In genomic region chr4:73740353-73740778, GRCh38 we compare ENCODE assay signal across 8 cellular contexts. TPM values are rescaled to one million over a fixed set of nuclear protein-coding genes. Genes with fewer than 3 reads are reported as not detected.
DNase-seq lines count a peak whose midpoint lies in the region; ATAC-seq and TF ChIP-seq lines count a peak whose summit lies in the region.

Gene CXCL8 (plus strand): TSS chr4:73740569. CDS start chr4:73740659, 90 bp downstream.

- H3K27me3 Mint-ChIP-seq in CD14-positive monocyte (ENCODE audit: low read depth in 3 of 3), result peaks cover 0 to 2% (median 0%) of the 10 kb centered on the region in 3 donors

- POLR2A ChIA-PET in OCI-LY7 (lab: Charles Lee), result interaction anchor here (0.6 to 1.0 kb wide), 3 partner anchors 9 to 206 kb away, joined by 3 to 8 read pairs (median 3); no protein-coding TSS in a partner anchor

- H3K36me3 ChIP-seq in OCI-LY7 (ENCODE audit: insufficient read depth, low read length) (no peaks in the 10 kb centered on the region), colonic mucosa (no peaks in the 10 kb centered on the region), mucosa of descending colon (ENCODE audit: low read depth) (no peaks in the 10 kb centered on the region)

- intact Hi-C loops in CD14-positive monocyte (cut with micrococcal nuclease), result loop anchor here in 1 of 2 donors (5.0 kb wide), 1 partner anchor 33 kb away; no protein-coding TSS in a partner anchor
- intact Hi-C loops in OCI-LY7 (cut with micrococcal nuclease; ENCODE audit: unreplicated experiment), result no loop called here
- intact Hi-C loops in colonic mucosa (cut with DNase I), result no loop called here
- intact Hi-C loops in mucosa of descending colon (cut with DNase I, micrococcal nuclease), result no loop called here

- peak within 1 kb of the TSS; percentile 47 to 87 (median 76) for H3K27ac Mint-ChIP-seq in CD14-positive monocyte

- TF ChIP-seq CTCF in CD14-positive monocyte (IDR thresholded peaks at IDR 0.05) (no peak), OCI-LY7 (conservative IDR thresholded peaks at IDR 0.05; ENCODE audit: low read length) (no peak), colonic mucosa (IDR thresholded peaks at IDR 0.05) (no peak), mucosa of descending colon (IDR thresholded peaks at IDR 0.05) (no peak), coronary artery (IDR thresholded peaks at IDR 0.05) (no peak)

- H3K4me1 Mint-ChIP-seq in CD14-positive monocyte, result peaks cover 25% of the 10 kb centered on the region

- peak within 1 kb of the TSS; percentile 33; the same call in 1 of the 2 replicates for H2AFZ ChIP-seq in OCI-LY7 (ENCODE audit: low read length)

- peak; percentile 83 for DNase-seq in CD14-positive monocyte (ENCODE audit: low spot score)
- peak; percentile 2 for DNase-seq in OCI-LY7 (ENCODE audit: low spot score)
- peak; percentile 87 for DNase-seq in colonic mucosa
- DNase-seq in mucosa of descending colon, result peak; percentile 70 to 84 (median 71)
- no peak for DNase-seq in activated CD4-positive, CD25-positive, alpha-beta regulatory T cell (lab: John Stamatoyannopoulos, UW)
- no peak for DNase-seq in coronary artery (ENCODE audit: low spot score)
- DNase-seq in activated naive CD4-positive, alpha-beta T cell treated with anti-CD3 and anti-CD28 coated beads, Interleukin-2, amount 50 U/mL, for 16 hours, result no peak

- H3K79me2 ChIP-seq in OCI-LY7 (ENCODE audit: insufficient read depth, low read depth, low read length), result no peaks in the 10 kb centered on the region

- H3K4me3 ChIP-seq in OCI-LY7 (ENCODE audit: low read depth, low read length, poor library complexity, severe bottlenecking) (no peak within 1 kb of the TSS), colonic mucosa (no peak within 1 kb of the TSS), mucosa of descending colon (no peak within 1 kb of the TSS), coronary artery (no peak within 1 kb of the TSS)

- ATAC-seq in HG02642 (IDR thresholded peaks at IDR 0.05; ENCODE audit: poor library complexity, unreplicated experiment) (peak; percentile 49), mucosa of descending colon (peak; percentile 91)

- CTCF ChIA-PET in OCI-LY7 (lab: Charles Lee; ENCODE audit: unreplicated experiment), result no interaction called here

- H3K9me2 ChIP-seq in OCI-LY7 (ENCODE audit: insufficient read depth, low read length), result no peaks in the 10 kb centered on the region

- H3K9ac ChIP-seq in colonic mucosa (ENCODE audit: low read depth in 2 of 2, low read length in 2 of 2), result no peak within 1 kb of the TSS

- H3K4me1 ChIP-seq in OCI-LY7 (ENCODE audit: insufficient read depth, low read length, poor library complexity, severe bottlenecking), result no peaks in the 10 kb centered on the region
- no peaks in the 10 kb centered on the region for H3K4me1 ChIP-seq in colonic mucosa
- H3K4me1 ChIP-seq in mucosa of descending colon (ENCODE audit: low read depth), result no peaks in the 10 kb centered on the region

- no peaks in the 10 kb centered on the region for H3K9me3 ChIP-seq in OCI-LY7 (ENCODE audit: low read length)
- no peaks in the 10 kb centered on the region for H3K9me3 ChIP-seq in colonic mucosa
- H3K9me3 ChIP-seq in mucosa of descending colon, result no peaks in the 10 kb centered on the region

- BruUV-seq in OCI-LY7 (replicated peaks; lab: Mats Ljungman, UMichigan), result no TSS peak

- H3K9me3 Mint-ChIP-seq in CD14-positive monocyte, result peaks cover 0 to 4% (median 2%) of the 10 kb centered on the region in 7 donors

- H3K36me3 Mint-ChIP-seq in CD14-positive monocyte, result peaks cover 0 to 8% of the 10 kb centered on the region in 2 donors

- peak within 1 kb of the TSS; percentile 73 to 74 for H3K4me3 Mint-ChIP-seq in CD14-positive monocyte

- H3K27ac ChIP-seq in OCI-LY7 (ENCODE audit: low read depth, low read length, poor library complexity, severe bottlenecking), result no peak within 1 kb of the TSS
- no peak within 1 kb of the TSS for H3K27ac ChIP-seq in colonic mucosa
- no peak within 1 kb of the TSS for H3K27ac ChIP-seq in coronary artery

- no peaks in the 10 kb centered on the region for H4K20me1 ChIP-seq in OCI-LY7 (ENCODE audit: insufficient read depth, low read length)

- no peaks in the 10 kb centered on the region for H3K27me3 ChIP-seq in colonic mucosa

- H3K4me2 ChIP-seq in OCI-LY7 (ENCODE audit: low read length), result no peak within 1 kb of the TSS

RNA-seq across cellular contexts. Expression of gene CXCL8, which starts in this region (rescaled TPM):
- polyA plus RNA-seq in CD14-positive monocyte, result 100 to 1,000 TPM; 275 to 328 TPM
- not detected in 2 replicates for total RNA-seq in OCI-LY7 (2014; rRNA removed; shearing (Covaris generic))
- total RNA-seq in OCI-LY7 (2022) (not detected in 2 replicates), colonic mucosa (1 to 10 TPM in 1 of 2 donors, under 1 TPM in 1; 0.89 to 4.7 TPM), mucosa of descending colon (10 to 100 TPM in 1 of 3 donors, under 1 TPM in 2; 0.73 to 44.6 (median 0.78) TPM)

Comparison
In these comparisons a context has a peak if more than half of its experiments do, and no peak if none do; other contexts are left out.
1. Peak in DNase-seq in OCI-LY7; RNA of the gene not detected or under 1 TPM.
2. DNase-seq: peak in CD14-positive monocyte (single experiment), colonic mucosa (single experiment) and mucosa of descending colon (3 of 3); none in activated CD4-positive, CD25-positive, alpha-beta regulatory T cell (0 of 4), coronary artery (single experiment) and activated naive CD4-positive, alpha-beta T cell treated with anti-CD3 and anti-CD28 coated beads, Interleukin-2, amount 50 U/mL, for 16 hours (single experiment).